In the genomic region with DNA sequence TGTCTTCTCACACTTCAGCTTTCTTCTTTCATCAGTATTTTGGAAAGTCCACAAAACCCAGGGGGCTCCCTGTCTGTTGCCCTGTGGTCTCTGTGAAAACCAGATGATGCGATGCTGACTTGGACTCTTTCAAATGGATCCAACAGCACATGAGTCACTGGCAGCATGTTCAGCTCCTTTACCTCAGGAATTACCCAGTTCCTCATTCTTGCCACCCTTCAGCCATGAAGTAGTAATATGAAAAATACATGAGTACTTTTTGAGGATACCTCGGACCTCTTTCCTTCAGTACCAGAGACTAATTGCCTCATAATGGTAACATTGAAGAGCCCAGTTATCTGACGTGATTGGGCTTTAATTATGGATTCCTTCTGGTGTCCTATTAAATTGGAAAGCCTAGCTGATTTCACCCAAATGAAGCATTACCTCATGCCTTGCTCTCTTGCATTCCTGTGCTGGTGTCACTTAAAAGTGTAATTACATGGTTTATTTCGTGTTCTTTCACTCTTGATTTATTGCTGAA, we compare ENCODE assay signal across 9 cellular contexts.
DNase-seq lines count a peak whose midpoint lies in the region; ATAC-seq and TF ChIP-seq lines count a peak whose summit lies in the region.
"Had no signal": no experiment of that assay in that cellular context is flagged by ENCODE, and none has a peak within 500 bp of the region (broad histone marks: within the 10 kb centered on the region; RNA-seq: fewer than 3 reads in every experiment).

No MANE protein-coding gene starts in this region.

- peak; percentile 84 for ATAC-seq in GM19023 (IDR thresholded peaks at IDR 0.05; ENCODE audit: unreplicated experiment)
- ATAC-seq in HG03097 (IDR thresholded peaks at IDR 0.05; ENCODE audit: low FRiP score, unreplicated experiment) = peak; percentile 84
- ATAC-seq in activated CD8-positive, alpha-beta T cell treated with anti-CD3 and anti-CD28 coated beads, Interleukin-2, amount 10 ng/mL, durations not matched to agents 7 days and 5 days = no peak

- H3K27me3 Mint-ChIP-seq in activated CD8-positive, alpha-beta T cell treated with anti-CD3 and anti-CD28 coated beads, Interleukin-2, amount 10 ng/mL, durations not matched to agents 7 days and 5 days (ENCODE audit: low read depth) = no peaks in the 10 kb centered on the region
- H3K27me3 Mint-ChIP-seq: central memory CD8-positive, alpha-beta T cell had no signal

- CTCF ChIA-PET in AG04449 (lab: Yijun Ruan, JAX) = no interaction called here
- CTCF ChIA-PET in activated CD8-positive, alpha-beta T cell treated with anti-CD3 and anti-CD28 coated beads, Interleukin-2, amount 10 ng/mL, durations not matched to agents 7 days and 5 days (lab: Charles Lee) = interaction anchor here (1.0 to 1.9 kb wide), 4 partner anchors 9 to 14 kb away, joined by 3 to 6 read pairs (median 4); no protein-coding TSS in a partner anchor

- H3K4me1 Mint-ChIP-seq in activated CD8-positive, alpha-beta T cell treated with anti-CD3 and anti-CD28 coated beads, Interleukin-2, amount 10 ng/mL, durations not matched to agents 7 days and 5 days (ENCODE audit: low read depth) = peaks cover 70% of the 10 kb centered on the region

- DNase-seq in AG04449 (ENCODE audit: low read depth, low spot score) (peak; percentile 21), HuH-7.5 (ENCODE audit: low spot score) (no peak), amniotic stem cell (lab: John Stamatoyannopoulos, UW) (no peak)
- DNase-seq in activated CD8-positive, alpha-beta T cell treated with anti-CD3 and anti-CD28 coated beads, Interleukin-2, amount 10 ng/mL, durations not matched to agents 7 days and 5 days = no peak
- DNase-seq in stimulated activated CD4-positive, alpha-beta T cell treated with anti-CD3 and anti-CD28 coated beads, Interleukin-12 subunit alpha, Interleukin-12 subunit beta, amount 100 ng/mL, for 48 hours (ENCODE audit: low read depth in 2 of 3, low spot score in 1 of 3) = peak; percentile 23 to 34 (median 24)
- no peak for DNase-seq in NK-92 treated with Interleukin-12 subunit alpha and Interleukin-12 subunit beta, amount 100 ng/mL, for 24 hours (lab: John Stamatoyannopoulos, UW)

- H3K9me3 Mint-ChIP-seq in activated CD8-positive, alpha-beta T cell treated with anti-CD3 and anti-CD28 coated beads, Interleukin-2, amount 10 ng/mL, durations not matched to agents 7 days and 5 days (ENCODE audit: insufficient read depth) = no peaks in the 10 kb centered on the region
- H3K9me3 Mint-ChIP-seq: central memory CD8-positive, alpha-beta T cell had no signal

- H3K4me3 Mint-ChIP-seq in activated CD8-positive, alpha-beta T cell treated with anti-CD3 and anti-CD28 coated beads, Interleukin-2, amount 10 ng/mL, durations not matched to agents 7 days and 5 days = no peak overlapping the region
- H3K4me3 Mint-ChIP-seq: central memory CD8-positive, alpha-beta T cell had no signal

- H3K27ac Mint-ChIP-seq in activated CD8-positive, alpha-beta T cell treated with anti-CD3 and anti-CD28 coated beads, Interleukin-2, amount 10 ng/mL, durations not matched to agents 7 days and 5 days = peak overlapping the region; percentile 18

- H3K4me3 ChIP-seq in AG04449 (ENCODE audit: low read depth, low read length) = no peak overlapping the region

- no peak for TF ChIP-seq CTCF in AG04449 (IDR thresholded peaks at IDR 0.05; ENCODE audit: insufficient read depth, low read length, missing control alignments)

- H3K36me3 Mint-ChIP-seq in activated CD8-positive, alpha-beta T cell treated with anti-CD3 and anti-CD28 coated beads, Interleukin-2, amount 10 ng/mL, durations not matched to agents 7 days and 5 days (ENCODE audit: low read depth) = peaks cover 73% of the 10 kb centered on the region

- POLR2A ChIA-PET in AG04449 (lab: Yijun Ruan, JAX) = interaction anchor here (0.7 kb wide), 1 partner anchor 130 kb away, joined by 3 read pairs; no protein-coding TSS in a partner anchor
- POLR2A ChIA-PET in activated CD8-positive, alpha-beta T cell treated with anti-CD3 and anti-CD28 coated beads, Interleukin-2, amount 10 ng/mL, durations not matched to agents 7 days and 5 days (lab: Charles Lee) = interaction anchor here (1.2 kb wide), 1 partner anchor 11 kb away, joined by 3 read pairs; no protein-coding TSS in a partner anchor

Comparison
In these comparisons a context has a peak if more than half of its experiments do, and no peak if none do; other contexts are left out.
1. DNase-seq: peak in AG04449 (single experiment) and stimulated activated CD4-positive, alpha-beta T cell treated with anti-CD3 and anti-CD28 coated beads, Interleukin-12 subunit alpha, Interleukin-12 subunit beta, amount 100 ng/mL, for 48 hours (3 of 3); none in activated CD8-positive, alpha-beta T cell treated with anti-CD3 and anti-CD28 coated beads, Interleukin-2, amount 10 ng/mL, durations not matched to agents 7 days and 5 days (single experiment), HuH-7.5 (single experiment), NK-92 treated with Interleukin-12 subunit alpha and Interleukin-12 subunit beta, amount 100 ng/mL, for 24 hours (single experiment) and amniotic stem cell (single experiment).